15 cellular contexts compared by ENCODE assay signal in the genomic region with DNA sequence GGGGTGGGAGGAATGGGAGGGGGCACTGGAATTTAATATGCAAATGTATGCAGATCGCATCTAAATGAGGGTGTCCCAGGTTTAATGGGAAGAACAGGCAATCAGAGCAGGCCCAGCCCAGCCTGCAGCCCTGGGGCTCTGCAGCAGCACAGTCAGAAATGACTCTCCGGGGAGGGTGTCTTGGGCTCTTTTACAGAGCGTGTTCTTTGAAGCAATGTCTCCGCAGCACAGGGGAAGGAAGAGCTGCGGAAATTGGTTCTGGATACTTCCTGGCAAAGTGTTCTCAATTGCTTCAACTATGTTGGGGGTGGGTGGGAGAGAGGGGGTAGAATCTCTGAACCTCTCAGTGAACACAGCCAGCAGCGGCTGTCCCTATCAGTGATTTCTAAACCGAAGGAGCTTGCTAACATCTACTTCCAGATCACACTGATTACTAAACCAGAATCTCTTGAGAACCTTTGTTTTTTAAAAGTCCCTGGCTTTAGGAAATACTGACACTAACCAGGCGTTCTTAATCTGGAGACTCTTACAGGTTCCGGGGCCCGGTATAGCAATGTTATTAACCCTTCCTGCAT. TPM values are rescaled to one million over a fixed set of nuclear protein-coding genes. Genes with fewer than 3 reads are reported as not detected.
DNase-seq lines count a peak whose midpoint lies in the region; ATAC-seq lines count a peak whose summit lies in the region.
"Had no signal": no experiment of that assay in that cellular context is flagged by ENCODE, and none has a peak within 500 bp of the region (broad histone marks: within the 10 kb centered on the region; RNA-seq: fewer than 3 reads in every experiment).

No MANE protein-coding gene starts in this region.

- no peaks in the 10 kb centered on the region for H3K36me3 Mint-ChIP-seq in CD4-positive, alpha-beta memory T cell
- H3K36me3 Mint-ChIP-seq in activated T-helper 17 cell treated with anti-CD3 and anti-CD28 coated beads, Interleukin-2, amount 50 U/mL, for 72 hours (ENCODE audit: low read depth): no peaks in the 10 kb centered on the region
- no peaks in the 10 kb centered on the region for H3K36me3 Mint-ChIP-seq in naive thymus-derived CD4-positive, alpha-beta T cell

- POLR2A ChIA-PET in CD4-positive, alpha-beta memory T cell (lab: Charles Lee; ENCODE audit: partially characterized antibody): interaction anchor here (0.8 to 1.7 kb wide), 4 partner anchors 11 to 36 kb away, joined by 3 to 5 read pairs (median 4); no protein-coding TSS in a partner anchor
- POLR2A ChIA-PET in naive thymus-derived CD4-positive, alpha-beta T cell (lab: Charles Lee): interaction anchor here (1.2 to 1.3 kb wide), 3 partner anchors 12 to 29 kb away, joined by 3 to 5 read pairs (median 4); a partner anchor contains a TSS

- intact Hi-C loops in CD4-positive, alpha-beta memory T cell (cut with micrococcal nuclease): no loop called here
- intact Hi-C loops in naive thymus-derived CD4-positive, alpha-beta T cell (cut with micrococcal nuclease): loop anchor here in 1 of 2 donors (2.0 kb wide), 1 partner anchor 14 kb away; no protein-coding TSS in a partner anchor

- peaks cover 52 to 91% (median 72%) of the 10 kb centered on the region in 4 donors for H3K4me1 Mint-ChIP-seq in CD4-positive, alpha-beta memory T cell
- H3K4me1 Mint-ChIP-seq in activated T-helper 17 cell treated with anti-CD3 and anti-CD28 coated beads, Interleukin-2, amount 50 U/mL, for 72 hours: peaks cover 42% of the 10 kb centered on the region
- peaks cover 57 to 87% (median 83%) of the 10 kb centered on the region in 7 donors for H3K4me1 Mint-ChIP-seq in naive thymus-derived CD4-positive, alpha-beta T cell

- DNase-seq in CD4-positive, alpha-beta memory T cell: no peak
- peak in 5 of 9 donors; percentile 30 to 50 (median 41) for DNase-seq in naive thymus-derived CD4-positive, alpha-beta T cell
- DNase-seq in NCI-H1436 (lab: John Stamatoyannopoulos, UW) (no peak), NCI-H226 (no peak), SJCRH30 (no peak)
- DNase-seq: colonic mucosa, midbrain, NCI-H1105 treated with DMSO at 0.1 percent for 48 hours, NCI-H345, SIG-M5 had no signal

- CTCF ChIA-PET in CD4-positive, alpha-beta memory T cell (lab: Charles Lee; ENCODE audit: partially characterized antibody): interaction anchor here (1.0 to 6.4 kb wide), 3 partner anchors 12 to 87 kb away, joined by 3 to 47 read pairs (median 44); no protein-coding TSS in a partner anchor
- CTCF ChIA-PET in naive thymus-derived CD4-positive, alpha-beta T cell (lab: Charles Lee): interaction anchor here (0.7 to 2.8 kb wide), 5 partner anchors 13 to 28 kb away, joined by 3 to 9 read pairs (median 5); a partner anchor contains a TSS

- H3K27me3 Mint-ChIP-seq in CD4-positive, alpha-beta memory T cell: peaks cover 0 to 1% of the 10 kb centered on the region in 2 donors
- no peaks in the 10 kb centered on the region for H3K27me3 Mint-ChIP-seq in activated T-helper 17 cell treated with anti-CD3 and anti-CD28 coated beads, Interleukin-2, amount 50 U/mL, for 72 hours
- H3K27me3 Mint-ChIP-seq in naive thymus-derived CD4-positive, alpha-beta T cell: peaks cover 0 to 10% (median 1%) of the 10 kb centered on the region in 5 donors

- no peaks in the 10 kb centered on the region for H3K36me3 ChIP-seq in BLaER1 treated with 17β-estradiol and CSF1 and Interleukin-3, amounts not matched to agents 10 nM and 100 nM
- no peaks in the 10 kb centered on the region for H3K36me3 ChIP-seq in CD4-positive, alpha-beta memory T cell (ENCODE audit: insufficient read depth, low read length)
- H3K36me3 ChIP-seq in naive thymus-derived CD4-positive, alpha-beta T cell (ENCODE audit: control insufficient read depth in 2 of 3, insufficient read depth in 3 of 3, low read length in 3 of 3): no peaks in the 10 kb centered on the region
- no peaks in the 10 kb centered on the region for H3K36me3 ChIP-seq in SJCRH30
- H3K36me3 ChIP-seq: colonic mucosa had no signal

- peak overlapping the region; percentile 84 to 98 (median 95) for H3K4me2 ChIP-seq in BLaER1 treated with 17β-estradiol and CSF1 and Interleukin-3, amounts not matched to agents 10 nM and 100 nM

- ATAC-seq in activated T-helper 17 cell treated with anti-CD3 and anti-CD28 coated beads, Interleukin-2, amount 50 U/mL, for 72 hours (replicated peaks): peak; percentile 25
- ATAC-seq in naive thymus-derived CD4-positive, alpha-beta T cell: peak; percentile 24
- ATAC-seq: HCT116 had no signal

- no peaks in the 10 kb centered on the region for H3K9me3 ChIP-seq in BLaER1 treated with 17β-estradiol and CSF1 and Interleukin-3, amounts not matched to agents 10 nM and 100 nM (replicated peaks in 1 of 11)
- H3K9me3 ChIP-seq in CD4-positive, alpha-beta memory T cell (ENCODE audit: control insufficient read depth in 1 of 2, low read length in 2 of 2): no peaks in the 10 kb centered on the region
- H3K9me3 ChIP-seq in naive thymus-derived CD4-positive, alpha-beta T cell (ENCODE audit: control insufficient read depth in 2 of 3, low read length in 3 of 3): no peaks in the 10 kb centered on the region
- no peaks in the 10 kb centered on the region for H3K9me3 ChIP-seq in SJCRH30 (replicated peaks)
- H3K9me3 ChIP-seq: colonic mucosa had no signal

- peak overlapping the region; percentile 9 to 69 (median 61); a peak in 19 of 22 replicates for H3K9ac ChIP-seq in BLaER1 treated with 17β-estradiol and CSF1 and Interleukin-3, amounts not matched to agents 10 nM and 100 nM
- H3K9ac ChIP-seq: parathyroid adenoma had no signal

- peak overlapping the region in 6 of 10 experiments; percentile 8 to 38 (median 24); a peak in 8 of 20 replicates for H3K4me3 ChIP-seq in BLaER1 treated with 17β-estradiol and CSF1 and Interleukin-3, amounts not matched to agents 10 nM and 100 nM
- H3K4me3 ChIP-seq in CD4-positive, alpha-beta memory T cell (ENCODE audit: low read length in 2 of 2): no peak overlapping the region
- H3K4me3 ChIP-seq in naive thymus-derived CD4-positive, alpha-beta T cell (ENCODE audit: low read length): no peak overlapping the region
- no peak overlapping the region for H3K4me3 ChIP-seq in SJCRH30
- H3K4me3 ChIP-seq: colonic mucosa had no signal

- H4K20me1 ChIP-seq in BLaER1 treated with 17β-estradiol and CSF1 and Interleukin-3, amounts not matched to agents 10 nM and 100 nM: no peaks in the 10 kb centered on the region

- H3K27ac ChIP-seq in BLaER1 treated with 17β-estradiol and CSF1 and Interleukin-3, amounts not matched to agents 10 nM and 100 nM: peak overlapping the region; percentile 19 to 97 (median 90); a peak in 20 of 22 replicates
- no peak overlapping the region for H3K27ac ChIP-seq in CD4-positive, alpha-beta memory T cell (ENCODE audit: low read depth, low read length)
- H3K27ac ChIP-seq in naive thymus-derived CD4-positive, alpha-beta T cell (ENCODE audit: low read depth, low read length): no peak overlapping the region
- no peak overlapping the region for H3K27ac ChIP-seq in SJCRH30
- H3K27ac ChIP-seq: colonic mucosa, parathyroid adenoma had no signal

- peaks cover 0 to 44% (median 4%) of the 10 kb centered on the region in 11 experiments; a peak in 9 of 22 replicates for H3K27me3 ChIP-seq in BLaER1 treated with 17β-estradiol and CSF1 and Interleukin-3, amounts not matched to agents 10 nM and 100 nM
- H3K27me3 ChIP-seq in CD4-positive, alpha-beta memory T cell (ENCODE audit: insufficient read depth, low read length): no peaks in the 10 kb centered on the region
- no peaks in the 10 kb centered on the region for H3K27me3 ChIP-seq in naive thymus-derived CD4-positive, alpha-beta T cell (ENCODE audit: control insufficient read depth in 2 of 2, insufficient read depth in 2 of 2, low read length in 2 of 2)
- H3K27me3 ChIP-seq in SJCRH30: peaks cover 43% of the 10 kb centered on the region
- H3K27me3 ChIP-seq: colonic mucosa had no signal

- H3K4me1 ChIP-seq in BLaER1 treated with 17β-estradiol and CSF1 and Interleukin-3, amounts not matched to agents 10 nM and 100 nM: peaks cover 78 to 99% (median 96%) of the 10 kb centered on the region in 10 experiments
- peaks cover 74% of the 10 kb centered on the region for H3K4me1 ChIP-seq in CD4-positive, alpha-beta memory T cell (ENCODE audit: insufficient read depth, low read length)
- peaks cover 44 to 70% of the 10 kb centered on the region in 2 donors for H3K4me1 ChIP-seq in naive thymus-derived CD4-positive, alpha-beta T cell (ENCODE audit: control insufficient read depth in 2 of 2, insufficient read depth in 2 of 2, low read length in 2 of 2)
- H3K4me1 ChIP-seq in SJCRH30: no peaks in the 10 kb centered on the region
- H3K4me1 ChIP-seq: colonic mucosa had no signal

- H3K27ac Mint-ChIP-seq in CD4-positive, alpha-beta memory T cell: peak overlapping the region in 6 of 7 donors; percentile 1 to 88 (median 62)
- no peak overlapping the region for H3K27ac Mint-ChIP-seq in activated T-helper 17 cell treated with anti-CD3 and anti-CD28 coated beads, Interleukin-2, amount 50 U/mL, for 72 hours
- H3K27ac Mint-ChIP-seq in naive thymus-derived CD4-positive, alpha-beta T cell: peak overlapping the region in 5 of 9 donors; percentile 5 to 62 (median 15)

- H3K9me3 Mint-ChIP-seq in CD4-positive, alpha-beta memory T cell: peaks cover 0 to 2% (median 0%) of the 10 kb centered on the region in 8 donors
- H3K9me3 Mint-ChIP-seq in activated T-helper 17 cell treated with anti-CD3 and anti-CD28 coated beads, Interleukin-2, amount 50 U/mL, for 72 hours: no peaks in the 10 kb centered on the region
- peaks cover 0 to 1% (median 0%) of the 10 kb centered on the region in 11 donors for H3K9me3 Mint-ChIP-seq in naive thymus-derived CD4-positive, alpha-beta T cell

- peak overlapping the region in 7 of 8 donors; percentile 48 to 81 (median 70) for H3K4me3 Mint-ChIP-seq in CD4-positive, alpha-beta memory T cell
- peak overlapping the region; percentile 6 for H3K4me3 Mint-ChIP-seq in activated T-helper 17 cell treated with anti-CD3 and anti-CD28 coated beads, Interleukin-2, amount 50 U/mL, for 72 hours
- H3K4me3 Mint-ChIP-seq in naive thymus-derived CD4-positive, alpha-beta T cell: peak overlapping the region; percentile 27 to 80 (median 72)

RNA-seq across cellular contexts. Expression of a gene that starts 8.1 kb away (rescaled TPM):
- total RNA-seq in CD4-positive, alpha-beta memory T cell: 10 to 100 TPM; 32.9 to 35.3 TPM
- not detected for polyA plus RNA-seq in CD4-positive, alpha-beta memory T cell
- total RNA-seq in activated T-helper 17 cell treated with anti-CD3 and anti-CD28 coated beads, Interleukin-2, amount 50 U/mL, for 72 hours: not detected
- total RNA-seq in naive thymus-derived CD4-positive, alpha-beta T cell: 10 to 100 TPM in 2 of 5 experiments, 1 to 10 TPM in 1, under 1 TPM in 2; 0.19 to 13.0 (median 1.9) TPM
- polyA plus RNA-seq in naive thymus-derived CD4-positive, alpha-beta T cell: not detected
- total RNA-seq in SJCRH30 (2014; rRNA removed; shearing (Covaris generic)): 0.06 TPM in 1 of 2 replicates, not detected in the other

RNA-seq across cellular contexts. Expression of a gene that starts 28.4 kb away (rescaled TPM):
- not detected for total RNA-seq in CD4-positive, alpha-beta memory T cell
- not detected for polyA plus RNA-seq in CD4-positive, alpha-beta memory T cell
- total RNA-seq in activated T-helper 17 cell treated with anti-CD3 and anti-CD28 coated beads, Interleukin-2, amount 50 U/mL, for 72 hours: under 1 TPM in 1 of 2 donors, not detected in 1; 0.61 TPM
- not detected for total RNA-seq in naive thymus-derived CD4-positive, alpha-beta T cell
- polyA plus RNA-seq in naive thymus-derived CD4-positive, alpha-beta T cell: not detected
- total RNA-seq in SJCRH30 (2014; rRNA removed; shearing (Covaris generic)): 3.8 and 8.6 TPM in 2 replicates
- total RNA-seq: epithelial cell of proximal tubule had no signal

RNA-seq across cellular contexts. Expression of a gene that starts 28.7 kb away (rescaled TPM):
- total RNA-seq in CD4-positive, alpha-beta memory T cell: 10 to 100 TPM; 62.5 to 63.2 TPM
- 10 to 100 TPM in 1 of 2 donors, 1 to 10 TPM in 1; 6.4 to 16.5 TPM for polyA plus RNA-seq in CD4-positive, alpha-beta memory T cell
- 10 to 100 TPM; 46.0 to 53.9 TPM for total RNA-seq in activated T-helper 17 cell treated with anti-CD3 and anti-CD28 coated beads, Interleukin-2, amount 50 U/mL, for 72 hours
- total RNA-seq in naive thymus-derived CD4-positive, alpha-beta T cell: 10 to 100 TPM; 39.9 to 95.2 (median 53.8) TPM
- 10 to 100 TPM in 1 of 2 donors, 1 to 10 TPM in 1; 7.1 to 14.6 TPM for polyA plus RNA-seq in naive thymus-derived CD4-positive, alpha-beta T cell
- 12.5 and 14.2 TPM in 2 replicates for total RNA-seq in SJCRH30 (2014; rRNA removed; shearing (Covaris generic))

Comparison
In these comparisons a context has a peak if more than half of its experiments do, and no peak if none do; other contexts are left out.
1. H3K27ac ChIP-seq: peak in BLaER1 treated with 17β-estradiol and CSF1 and Interleukin-3, amounts not matched to agents 10 nM and 100 nM (11 of 11); none in CD4-positive, alpha-beta memory T cell (single experiment), naive thymus-derived CD4-positive, alpha-beta T cell (single experiment) and SJCRH30 (single experiment).
2. H3K4me3 ChIP-seq: peak in BLaER1 treated with 17β-estradiol and CSF1 and Interleukin-3, amounts not matched to agents 10 nM and 100 nM (6 of 10); none in CD4-positive, alpha-beta memory T cell (0 of 2), naive thymus-derived CD4-positive, alpha-beta T cell (single experiment) and SJCRH30 (single experiment).
3. DNase-seq: peak in naive thymus-derived CD4-positive, alpha-beta T cell (5 of 9); none in CD4-positive, alpha-beta memory T cell (0 of 5), NCI-H1436 (single experiment), NCI-H226 (single experiment) and SJCRH30 (0 of 2).
4. H3K4me3 Mint-ChIP-seq: peak in every context shown above with its lines; median percentile 72 in naive thymus-derived CD4-positive, alpha-beta T cell; 70 in CD4-positive, alpha-beta memory T cell; 6 in activated T-helper 17 cell treated with anti-CD3 and anti-CD28 coated beads, Interleukin-2, amount 50 U/mL, for 72 hours.